8 cellular contexts compared by ENCODE assay signal in the genomic region with DNA sequence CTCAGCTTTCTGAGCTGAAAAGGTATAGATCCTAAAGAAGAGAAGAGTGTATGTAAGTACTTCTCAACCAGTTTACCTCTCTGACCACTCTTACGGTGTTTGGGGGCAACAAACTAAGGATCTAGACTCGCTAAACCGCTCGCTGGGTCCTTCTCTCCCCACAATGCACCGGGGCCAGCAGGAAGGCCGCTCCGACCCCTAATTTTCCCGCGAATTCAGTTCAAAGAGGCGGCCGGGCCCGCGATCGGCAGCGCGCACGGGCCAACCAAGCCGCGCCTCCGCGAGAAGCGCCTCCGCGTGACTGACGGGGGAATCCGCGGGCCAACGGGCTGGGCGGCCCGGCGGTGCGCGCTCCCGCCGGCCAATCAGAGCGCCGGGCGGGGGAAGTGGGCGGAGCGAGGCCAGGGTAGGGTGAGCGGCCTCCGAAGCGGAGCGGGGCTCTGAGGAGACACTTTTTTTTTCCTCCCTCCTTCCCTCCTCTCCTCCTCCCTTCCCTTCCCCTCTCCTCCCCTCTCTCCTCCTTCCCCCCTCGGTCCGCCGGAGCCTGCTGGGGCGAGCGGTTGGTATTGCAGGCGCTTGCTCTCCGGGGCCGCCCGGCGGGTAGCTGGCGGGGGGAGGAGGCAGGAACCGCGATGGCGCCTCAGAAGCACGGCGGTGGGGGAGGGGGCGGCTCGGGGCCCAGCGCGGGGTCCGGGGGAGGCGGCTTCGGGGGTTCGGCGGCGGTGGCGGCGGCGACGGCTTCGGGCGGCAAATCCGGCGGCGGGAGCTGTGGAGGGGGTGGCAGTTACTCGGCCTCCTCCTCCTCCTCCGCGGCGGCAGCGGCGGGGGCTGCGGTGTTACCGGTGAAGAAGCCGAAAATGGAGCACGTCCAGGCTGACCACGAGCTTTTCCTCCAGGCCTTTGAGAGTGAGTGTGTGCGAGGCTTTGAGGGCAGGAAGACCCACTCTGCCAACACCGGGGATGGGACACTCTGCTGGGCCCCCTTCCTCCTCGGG. TPM values are rescaled to one million over a fixed set of nuclear protein-coding genes. Genes with fewer than 3 reads are reported as not detected.
DNase-seq lines count a peak whose midpoint lies in the region; ATAC-seq lines count a peak whose summit lies in the region.
"Not testable (repeated sequence)": the region's sequence is repeated elsewhere in the genome, so short reads cannot be mapped to it uniquely, and the experiment has no call there.

A gene (plus strand): TSS at position 393 of the 995 bp plus-strand sequence. CDS start 240 bp downstream, at position 633.

- not testable (repeated sequence) for H3K4me1 ChIP-seq in effector memory CD4-positive, alpha-beta T cell (ENCODE audit: control insufficient read depth, insufficient read depth, low read length, poor library complexity, severe bottlenecking)

- peak; percentile 80 for DNase-seq in COLO668 (lab: John Stamatoyannopoulos, UW; ENCODE audit: unreplicated experiment)
- peak; percentile 89 for DNase-seq in HT1080 (ENCODE audit: low read depth)
- peak; percentile 88 for DNase-seq in NOMO-1 treated with DMSO at 0.1 percent for 48 hours (lab: John Stamatoyannopoulos, UW; ENCODE audit: unreplicated experiment)
- peak; percentile 91 for DNase-seq in activated CD8-positive, alpha-beta memory T cell treated with anti-CD3 and anti-CD28 coated beads for 24 hours
- DNase-seq in effector memory CD4-positive, alpha-beta T cell: peak; percentile 69 to 83 (median 77)
- peak; percentile 79 to 85 for DNase-seq in memory B cell (ENCODE audit: low spot score in 2 of 2)
- DNase-seq in stimulated activated CD4-positive, alpha-beta T cell treated with anti-CD3 and anti-CD28 coated beads, TNF-alpha, amount 100 ng/mL, for 4 hours (ENCODE audit: low read depth in 3 of 3): peak; percentile 57 to 81 (median 66)

- ATAC-seq in GM21367 (IDR thresholded peaks at IDR 0.05; ENCODE audit: unreplicated experiment) (peak; percentile 74), memory B cell (ENCODE audit: low read depth) (peak; percentile 95)

- not testable (repeated sequence) for H3K36me3 ChIP-seq in effector memory CD4-positive, alpha-beta T cell (ENCODE audit: control insufficient read depth, insufficient read depth, low read length)

- peak within 1 kb of the TSS; percentile 75 for H3K27ac ChIP-seq in effector memory CD4-positive, alpha-beta T cell (ENCODE audit: insufficient read depth, low read length, poor library complexity, severe bottlenecking)

- not testable (repeated sequence) for H3K36me3 Mint-ChIP-seq in memory B cell

- peak within 1 kb of the TSS; percentile 76 for H3K4me3 ChIP-seq in effector memory CD4-positive, alpha-beta T cell (ENCODE audit: insufficient read depth, low read depth, low read length, poor library complexity, severe bottlenecking)

- H3K9me3 ChIP-seq in effector memory CD4-positive, alpha-beta T cell (ENCODE audit: control insufficient read depth, low read length): not testable (repeated sequence)

- not testable (repeated sequence) for H3K27me3 ChIP-seq in effector memory CD4-positive, alpha-beta T cell (replicated peaks; ENCODE audit: control insufficient read depth, insufficient read depth, low read length, poor library complexity, severe bottlenecking)

- H3K27me3 Mint-ChIP-seq in memory B cell: not testable (repeated sequence)

- H3K4me3 Mint-ChIP-seq in memory B cell: peak within 1 kb of the TSS; percentile 87

- peak within 1 kb of the TSS; percentile 75 for H3K27ac Mint-ChIP-seq in memory B cell

- not testable (repeated sequence) for H3K9me3 Mint-ChIP-seq in memory B cell

- not testable (repeated sequence) for H3K4me1 Mint-ChIP-seq in memory B cell

RNA-seq across cellular contexts. Expression of the gene that starts here (rescaled TPM):
- total RNA-seq in HT1080 (2014; rRNA removed; shearing (Covaris generic)): 11.1 and 13.7 TPM in 2 replicates
- polyA plus RNA-seq in HT1080 (2015; cell fraction: cytosol; rRNA removed): 30.2 and 37.2 TPM in 2 replicates
- polyA plus RNA-seq in HT1080 (2015; cell fraction: nucleus; rRNA removed): 40.4 and 41.5 TPM in 2 replicates

Comparison
In these comparisons a context has a peak if more than half of its experiments do, and no peak if none do; other contexts are left out.
1. Peak in every context shown above with its lines: DNase-seq, ATAC-seq, H3K4me3 ChIP-seq and H3K27ac ChIP-seq.